ENCODE assay signal across 32 cellular contexts in the genomic region with DNA sequence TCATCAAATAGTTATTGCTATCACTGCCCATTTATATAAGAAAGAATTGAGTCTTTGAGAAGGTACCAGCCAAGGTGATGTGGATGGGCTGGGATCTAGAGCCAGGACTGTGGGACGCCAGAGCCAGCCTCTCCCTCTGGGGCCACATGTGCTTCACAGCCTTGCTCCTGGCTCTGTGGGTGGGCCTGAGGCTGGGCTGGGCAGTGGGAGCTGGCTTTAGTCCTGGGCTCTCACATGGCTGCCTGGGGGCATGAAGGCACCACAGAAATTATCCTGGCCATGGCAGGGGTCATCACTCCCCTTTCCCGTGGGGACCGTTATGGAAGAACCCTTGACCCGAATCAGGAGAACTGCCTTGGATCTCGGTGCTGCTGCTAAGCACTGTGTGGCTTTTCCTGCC.
"Had no signal": no experiment of that assay in that cellular context is flagged by ENCODE, and none has a peak within 500 bp of the region (broad histone marks: within the 10 kb centered on the region; RNA-seq: fewer than 3 reads in every experiment).

No MANE protein-coding gene starts in this region.

- H3K27me3 ChIP-seq: MG63 had no signal

- H3K4me2 ChIP-seq: KMS-11 had no signal

- H3K27ac ChIP-seq: KMS-11 had no signal

- DNase-seq: Karpas-422, Kasumi-1, KG1, MG63, MM.1S, MV-4-11, NCI-H1048, NCI-H1092, NCI-H1092 treated with DMSO at 0.1 percent for 48 hours, NCI-H1105, NCI-H1105 treated with DMSO at 0.1 percent for 48 hours, NCI-H1417, NCI-H1417 treated with DMSO at 0.1 percent for 48 hours, NCI-H1436, NCI-H1436 treated with DMSO at 0.1 percent for 48 hours, NCI-H146, NCI-H1694, NCI-H1694 treated with DMSO at 0.1 percent for 48 hours, NCI-H187, NCI-H187 treated with DMSO at 0.1 percent for 48 hours, NCI-H1930, NCI-H2081, NCI-H2081 treated with DMSO at 0.1 percent for 48 hours, NCI-H2107, NCI-H2171, NCI-H2171 treated with DMSO at 0.1 percent for 48 hours, NCI-H2227 treated with DMSO at 0.1 percent for 48 hours, NCI-H226, NCI-H446, NCI-H446 treated with DMSO at 0.1 percent for 48 hours, NCI-H510A had no signal

- H3K9me3 ChIP-seq: MG63 had no signal

- H3K4me3 ChIP-seq: MG63 had no signal
